ENCODE assay signal across 8 cellular contexts in the genomic region with DNA sequence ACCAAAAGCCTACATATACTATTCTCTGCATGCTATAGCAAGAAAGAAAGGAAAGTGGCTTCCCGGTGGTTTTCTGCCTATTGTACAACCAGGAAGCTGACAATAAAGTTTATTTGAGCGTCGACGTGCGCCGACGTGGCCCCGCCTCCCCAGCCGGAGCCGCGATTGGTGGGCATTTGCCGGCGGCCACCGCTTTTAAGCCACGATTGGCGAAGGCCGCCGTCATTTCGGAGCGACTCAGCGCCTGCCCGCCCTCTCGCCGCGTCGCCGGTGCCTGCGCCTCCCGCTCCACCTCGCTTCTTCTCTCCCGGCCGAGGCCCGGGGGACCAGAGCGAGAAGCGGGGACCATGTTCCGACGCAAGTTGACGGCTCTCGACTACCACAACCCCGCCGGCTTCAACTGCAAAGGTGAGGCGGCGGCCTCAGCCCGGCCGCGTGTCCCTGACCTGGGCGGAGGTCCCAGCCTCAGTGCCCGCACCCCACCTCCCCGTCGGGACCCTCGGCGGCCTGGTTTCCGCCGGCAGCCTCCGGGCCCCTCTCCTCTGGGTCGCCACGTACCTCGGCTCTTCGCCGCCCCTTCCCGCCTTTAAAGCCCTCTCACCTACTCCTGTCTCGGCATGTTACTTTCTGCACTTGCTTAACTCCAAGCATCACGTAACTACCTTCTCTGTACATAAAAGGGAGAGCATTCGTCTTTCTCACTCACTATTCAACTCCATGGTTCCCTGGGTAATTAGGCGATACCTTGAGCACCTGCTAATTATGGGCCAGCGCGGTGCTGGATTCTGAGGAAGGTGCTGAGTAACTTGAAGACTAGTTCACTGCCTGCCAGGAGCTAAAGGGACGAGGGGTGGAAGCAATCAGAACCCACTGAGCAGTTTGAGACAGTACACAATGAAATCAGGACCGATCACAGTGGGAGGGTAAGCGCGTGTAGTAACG. TPM values are rescaled to one million over a fixed set of nuclear protein-coding genes. Genes with fewer than 3 reads are reported as not detected.
DNase-seq lines count a peak whose midpoint lies in the region; ATAC-seq and TF ChIP-seq lines count a peak whose summit lies in the region.

A gene (plus strand): TSS at position 254 of the 942 bp plus-strand sequence. CDS start 94 bp downstream, at position 348.

- H3K27ac ChIP-seq in dorsolateral prefrontal cortex = peak within 1 kb of the TSS; percentile 44 to 93 (median 81)

- H3K27ac Mint-ChIP-seq in CD14-positive monocyte = peak within 1 kb of the TSS; percentile 93 to 96 (median 94)
- H3K27ac Mint-ChIP-seq in activated CD4-positive, alpha-beta memory T cell treated with anti-CD3 and anti-CD28 coated beads for 36 hours = peak within 1 kb of the TSS; percentile 79

- peak within 1 kb of the TSS; percentile 87 to 92 for H3K4me3 Mint-ChIP-seq in CD14-positive monocyte
- peak within 1 kb of the TSS; percentile 89 for H3K4me3 Mint-ChIP-seq in activated CD4-positive, alpha-beta memory T cell treated with anti-CD3 and anti-CD28 coated beads for 36 hours

- 0% methylated on average over 50 to 57 of the region's 72 CpGs for WGBS in lower leg skin, 2 donors

- peaks cover 0 to 6% (median 3%) of the 10 kb centered on the region in 7 donors for H3K9me3 Mint-ChIP-seq in CD14-positive monocyte
- no peaks in the 10 kb centered on the region for H3K9me3 Mint-ChIP-seq in activated CD4-positive, alpha-beta memory T cell treated with anti-CD3 and anti-CD28 coated beads for 36 hours

- TF ChIP-seq CTCF in CD14-positive monocyte (IDR thresholded peaks at IDR 0.05) = no peak
- TF ChIP-seq CTCF in dorsolateral prefrontal cortex (IDR thresholded peaks at IDR 0.05 in 54 of 56, conservative IDR thresholded peaks at IDR 0.05 in 2 of 56; ENCODE audit: low read depth in 1 of 56, partially characterized antibody in 56 of 56) = peak in 42 of 56 donors; percentile 8 to 64 (median 38)
- TF ChIP-seq CTCF in lower leg skin (IDR thresholded peaks at IDR 0.05) = no peak

- POLR2A ChIA-PET in activated CD4-positive, alpha-beta memory T cell treated with anti-CD3 and anti-CD28 coated beads for 36 hours (lab: Charles Lee) = interaction anchor here (1.0 to 1.3 kb wide), 4 partner anchors 21 to 143 kb away, joined by 3 read pairs; a partner anchor contains a TSS

- H3K4me3 ChIP-seq in dorsolateral prefrontal cortex (peak within 1 kb of the TSS; percentile 68 to 100 (median 95)), lower leg skin (ENCODE audit: low read depth, poor library complexity, severe bottlenecking) (peak within 1 kb of the TSS; percentile 92)

- no peaks in the 10 kb centered on the region for H3K27me3 Mint-ChIP-seq in CD14-positive monocyte (ENCODE audit: low read depth in 3 of 3)
- H3K27me3 Mint-ChIP-seq in activated CD4-positive, alpha-beta memory T cell treated with anti-CD3 and anti-CD28 coated beads for 36 hours = no peaks in the 10 kb centered on the region

- H3K27me3 ChIP-seq in dorsolateral prefrontal cortex = no peaks in the 10 kb centered on the region

- peaks cover 17% of the 10 kb centered on the region for H3K4me1 Mint-ChIP-seq in CD14-positive monocyte
- H3K4me1 Mint-ChIP-seq in activated CD4-positive, alpha-beta memory T cell treated with anti-CD3 and anti-CD28 coated beads for 36 hours (ENCODE audit: low read depth) = peaks cover 35% of the 10 kb centered on the region

- intact Hi-C loops in CD14-positive monocyte (cut with micrococcal nuclease) = loop anchor here in 1 of 2 donors (10.0 kb wide), 1 partner anchor 335 kb away; a partner anchor contains a TSS
- intact Hi-C loops in activated CD4-positive, alpha-beta memory T cell treated with anti-CD3 and anti-CD28 coated beads for 36 hours (cut with micrococcal nuclease) = loop anchor here (1.0 to 5.0 kb wide), 6 partner anchors 82 to 747 kb away; a partner anchor contains a TSS
- intact Hi-C loops in dorsolateral prefrontal cortex (cut with DNase I) = loop anchor here (2.0 to 10.0 kb wide), 3 partner anchors 25 to 705 kb away; no protein-coding TSS in a partner anchor
- intact Hi-C loops in lower leg skin (cut with DNase I; ENCODE audit: low total_unique reads) = loop anchor here (5.0 kb wide), 1 partner anchor 618 kb away; no protein-coding TSS in a partner anchor

- peak; percentile 89 for ATAC-seq in GM19395 (IDR thresholded peaks at IDR 0.05; ENCODE audit: unreplicated experiment)
- peak; percentile 88 for ATAC-seq in HG03565 (IDR thresholded peaks at IDR 0.05; ENCODE audit: unreplicated experiment)

- TF ChIP-seq POLR2A in lower leg skin (IDR thresholded peaks at IDR 0.05) = peak in 1 of 2 donors; percentile 58

- H3K36me3 Mint-ChIP-seq in CD14-positive monocyte = peaks cover 25 to 28% of the 10 kb centered on the region in 2 donors
- peaks cover 17% of the 10 kb centered on the region for H3K36me3 Mint-ChIP-seq in activated CD4-positive, alpha-beta memory T cell treated with anti-CD3 and anti-CD28 coated beads for 36 hours

- peak; percentile 85 for DNase-seq in CD14-positive monocyte (ENCODE audit: low spot score)
- DNase-seq in NCI-H774 (lab: John Stamatoyannopoulos, UW) = peak; percentile 80
- DNase-seq in activated CD4-positive, alpha-beta memory T cell treated with anti-CD3 and anti-CD28 coated beads for 36 hours = peak; percentile 94
- DNase-seq in dorsolateral prefrontal cortex = peak; percentile 88 to 98 (median 95)
- peak; percentile 89 to 98 for DNase-seq in lower leg skin (ENCODE audit: low spot score in 2 of 2)
- peak; percentile 86 to 89 for DNase-seq in stimulated activated CD4-positive, alpha-beta T cell treated with anti-CD3 and anti-CD28 coated beads, Interleukin-4, amount 100 ng/mL, for 48 hours (ENCODE audit: low read depth in 2 of 2)

- CTCF ChIA-PET in activated CD4-positive, alpha-beta memory T cell treated with anti-CD3 and anti-CD28 coated beads for 36 hours (lab: Charles Lee) = interaction anchor here (1.9 kb wide), 1 partner anchor 10 kb away, joined by 9 read pairs; no protein-coding TSS in a partner anchor

RNA-seq across cellular contexts. Expression of the gene that starts here (rescaled TPM):
- polyA plus RNA-seq in CD14-positive monocyte = 100 to 1,000 TPM; 149 to 152 TPM
- total RNA-seq in activated CD4-positive, alpha-beta memory T cell treated with anti-CD3 and anti-CD28 coated beads for 36 hours = 100 to 1,000 TPM; 222 to 238 TPM
- 10 to 100 TPM; 37.8 to 99.0 (median 69.0) TPM for total RNA-seq in dorsolateral prefrontal cortex
- total RNA-seq in lower leg skin = 10 to 100 TPM; 32.5 to 48.0 (median 40.6) TPM

Comparison
In these comparisons a context has a peak if more than half of its experiments do, and no peak if none do; other contexts are left out.
1. Peak in every context shown above with its lines: DNase-seq, ATAC-seq, H3K4me3 ChIP-seq and H3K27ac ChIP-seq.
2. CTCF ChIP-seq: peak in dorsolateral prefrontal cortex (42 of 56); none in CD14-positive monocyte (single experiment) and lower leg skin (0 of 3).